ENCODE assay signal across 11 cellular contexts in genomic region chr7:36082910-36083309, GRCh38.
DNase-seq lines count a peak whose midpoint lies in the region; ATAC-seq and TF ChIP-seq lines count a peak whose summit lies in the region.
"Had no signal": no experiment of that assay in that cellular context is flagged by ENCODE, and none has a peak within 500 bp of the region (broad histone marks: within the 10 kb centered on the region; RNA-seq: fewer than 3 reads in every experiment).

No MANE protein-coding gene starts in this region.

- H3K4me3 ChIP-seq in DOHH2 (ENCODE audit: low read length) (no peak overlapping the region), gastrocnemius medialis (no peak overlapping the region)

- peak; percentile 17 for DNase-seq in SW480 (ENCODE audit: low spot score)
- DNase-seq in erythroblast (lab: John Stamatoyannopoulos, UW) = peak; percentile 16 to 23
- DNase-seq in gastrocnemius medialis = no peak
- no peak for DNase-seq in stimulated activated CD4-positive, alpha-beta T cell treated with anti-CD3 and anti-CD28 coated beads, Interleukin-4, amount 100 ng/mL, for 1 hour
- DNase-seq in GM19238 (ENCODE audit: insufficient read length, low spot score) = no peak
- DNase-seq: activated CD4-positive, alpha-beta T cell treated with anti-CD3 and anti-CD28 coated beads for 4 hours; NCI-H187 had no signal

- ATAC-seq in gastrocnemius medialis (no peak), GM21367 (IDR thresholded peaks at IDR 0.05; ENCODE audit: unreplicated experiment) (no peak)
- ATAC-seq: left lobe of liver had no signal

- H3K27me3 ChIP-seq in DOHH2 (ENCODE audit: control insufficient read depth, low read length) (no peaks in the 10 kb centered on the region), gastrocnemius medialis (no peaks in the 10 kb centered on the region)

- no peaks in the 10 kb centered on the region for H3F3A ChIP-seq in DOHH2 (ENCODE audit: control insufficient read depth, insufficient read depth)

- intact Hi-C loops in gastrocnemius medialis (cut with DNase I; ENCODE audit: low total_unique reads) = no loop called here

- H3K27ac ChIP-seq in 22Rv1 (no peak overlapping the region), DOHH2 (ENCODE audit: low read depth, low read length) (no peak overlapping the region), gastrocnemius medialis (no peak overlapping the region)

- H3K9me2 ChIP-seq in DOHH2 (replicated peaks; ENCODE audit: control insufficient read depth, low read length) = no peaks in the 10 kb centered on the region

- H3K9me3 ChIP-seq in DOHH2 (ENCODE audit: control insufficient read depth, insufficient read depth, low read length) = no peaks in the 10 kb centered on the region
- no peaks in the 10 kb centered on the region for H3K9me3 ChIP-seq in gastrocnemius medialis

- H3K4me1 ChIP-seq in DOHH2 (ENCODE audit: control insufficient read depth, low read length) = no peaks in the 10 kb centered on the region
- peaks cover 8 to 14% of the 10 kb centered on the region in 2 donors for H3K4me1 ChIP-seq in gastrocnemius medialis

- peak; percentile 18; the same call in 1 of the 2 replicates for TF ChIP-seq CTCF in 22Rv1 (IDR thresholded peaks at IDR 0.05)
- peak; percentile 34 for TF ChIP-seq CTCF in DOHH2 (IDR thresholded peaks at IDR 0.05; ENCODE audit: low read depth, low read length, poor library complexity, severe bottlenecking)
- no peak for TF ChIP-seq CTCF in gastrocnemius medialis (IDR thresholded peaks at IDR 0.05 in 4 of 5, conservative IDR thresholded peaks at IDR 0.05 in 1 of 5)

- no peaks in the 10 kb centered on the region for H3K36me3 ChIP-seq in DOHH2 (ENCODE audit: control insufficient read depth, low read length)
- no peaks in the 10 kb centered on the region for H3K36me3 ChIP-seq in gastrocnemius medialis

- TF ChIP-seq POLR2A in erythroblast (IDR thresholded peaks at IDR 0.05; ENCODE audit: low read length) (no peak), gastrocnemius medialis (IDR thresholded peaks at IDR 0.05) (no peak)

- H3K4me2 ChIP-seq in DOHH2 (ENCODE audit: low read length) = no peak overlapping the region

- no peaks in the 10 kb centered on the region for H4K20me1 ChIP-seq in DOHH2 (ENCODE audit: control insufficient read depth, insufficient read depth, low read depth, low read length)

- in situ Hi-C loops in gastrocnemius medialis (cut with MboI; ENCODE audit: low sequenced_read_pairs in 4 of 4) = no loop called here

- no peaks in the 10 kb centered on the region for H3K79me2 ChIP-seq in DOHH2 (ENCODE audit: control insufficient read depth, low read length)

Comparison
In these comparisons a context has a peak if more than half of its experiments do, and no peak if none do; other contexts are left out.
1. CTCF ChIP-seq: peak in 22Rv1 (single experiment) and DOHH2 (single experiment); none in gastrocnemius medialis (0 of 5).
2. DNase-seq: peak in SW480 (single experiment) and erythroblast (2 of 2); none in gastrocnemius medialis (0 of 2), stimulated activated CD4-positive, alpha-beta T cell treated with anti-CD3 and anti-CD28 coated beads, Interleukin-4, amount 100 ng/mL, for 1 hour (single experiment) and GM19238 (single experiment).